Comparison of ENCODE assay signal across 8 cellular contexts in the genomic region with DNA sequence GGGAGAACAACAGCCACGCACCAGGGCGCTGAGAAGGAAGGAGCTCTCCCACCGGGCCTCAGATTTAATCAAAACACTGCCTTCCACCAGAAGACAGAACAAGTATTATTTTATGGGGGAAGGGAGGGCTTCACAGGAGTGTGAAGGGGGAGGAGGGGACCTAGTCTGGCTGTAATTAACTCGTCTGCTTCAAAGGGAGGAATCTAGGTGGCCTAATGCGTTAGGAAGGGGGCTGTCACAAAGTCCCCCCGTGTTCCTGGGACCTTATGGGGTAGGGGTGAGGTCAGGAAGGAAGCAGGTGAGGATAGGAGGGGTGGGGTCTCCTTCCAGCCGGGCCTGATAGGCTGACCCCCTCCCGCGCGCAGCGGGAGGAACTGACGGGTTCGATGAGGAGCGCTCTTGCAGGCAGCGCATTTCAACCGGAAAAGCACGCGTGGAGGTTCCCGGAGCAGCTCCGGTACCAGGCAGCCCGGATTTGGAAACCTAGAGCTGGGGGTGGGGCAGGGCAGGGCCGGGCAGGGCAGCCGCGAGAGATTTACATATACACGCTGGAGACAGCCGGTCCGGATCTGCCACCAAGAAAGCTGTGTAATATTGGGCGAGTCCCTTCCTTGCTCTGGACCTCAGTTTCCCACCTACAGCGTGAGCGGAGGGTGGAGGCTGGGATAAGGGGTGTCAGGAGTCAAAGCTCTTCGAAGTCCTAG. TPM values are rescaled to one million over a fixed set of nuclear protein-coding genes. Genes with fewer than 3 reads are reported as not detected.
DNase-seq lines count a peak whose midpoint lies in the region; ATAC-seq and TF ChIP-seq lines count a peak whose summit lies in the region.

No MANE protein-coding gene starts in this region.

- CTCF ChIA-PET in naive thymus-derived CD4-positive, alpha-beta T cell (lab: Charles Lee): interaction anchor here (1.4 kb wide), 1 partner anchor 153 kb away, joined by 3 read pairs; no protein-coding TSS in a partner anchor

- H3K27ac Mint-ChIP-seq in naive thymus-derived CD4-positive, alpha-beta T cell: peak overlapping the region in 8 of 9 donors; percentile 23 to 87 (median 61)

- intact Hi-C loops in naive thymus-derived CD4-positive, alpha-beta T cell (cut with micrococcal nuclease): loop anchor here (5.0 to 10.0 kb wide), 6 partner anchors 55 to 602 kb away; a partner anchor contains a TSS
- intact Hi-C loops in uterus (cut with DNase I; ENCODE audit: low total_unique reads): loop anchor here (10.0 kb wide), 1 partner anchor 152 kb away; no protein-coding TSS in a partner anchor

- no peaks in the 10 kb centered on the region for H3K9me3 Mint-ChIP-seq in naive thymus-derived CD4-positive, alpha-beta T cell

- H3K4me1 Mint-ChIP-seq in naive thymus-derived CD4-positive, alpha-beta T cell: peaks cover 5 to 39% (median 33%) of the 10 kb centered on the region in 7 donors

- peak overlapping the region; percentile 83 to 96 (median 87) for H3K4me3 Mint-ChIP-seq in naive thymus-derived CD4-positive, alpha-beta T cell

- H3K4me1 ChIP-seq in esophagus (ENCODE audit: control insufficient read depth in 2 of 2, insufficient read depth in 2 of 2, low read length in 1 of 2): peaks cover 9 to 13% of the 10 kb centered on the region in 2 donors
- peaks cover 6 to 18% of the 10 kb centered on the region in 2 donors for H3K4me1 ChIP-seq in naive thymus-derived CD4-positive, alpha-beta T cell (ENCODE audit: control insufficient read depth in 2 of 2, insufficient read depth in 2 of 2, low read length in 2 of 2)
- peaks cover 0 to 8% of the 10 kb centered on the region in 2 donors for H3K4me1 ChIP-seq in uterus

- no peaks in the 10 kb centered on the region for H3K36me3 Mint-ChIP-seq in naive thymus-derived CD4-positive, alpha-beta T cell

- WGBS in esophagus, 2 donors: 2 to 5% methylated on average over 31 of the region's 31 CpGs

- H3K27me3 ChIP-seq in esophagus (ENCODE audit: control insufficient read depth in 1 of 2, insufficient read depth in 2 of 2, low read length in 2 of 2): no peaks in the 10 kb centered on the region
- no peaks in the 10 kb centered on the region for H3K27me3 ChIP-seq in naive thymus-derived CD4-positive, alpha-beta T cell (ENCODE audit: control insufficient read depth in 2 of 2, insufficient read depth in 2 of 2, low read length in 2 of 2)
- H3K27me3 ChIP-seq in uterus: no peaks in the 10 kb centered on the region

- H3K36me3 ChIP-seq in esophagus (ENCODE audit: control insufficient read depth in 2 of 2, insufficient read depth in 2 of 2, low read length in 1 of 2): peaks cover 0 to 4% of the 10 kb centered on the region in 2 donors
- H3K36me3 ChIP-seq in naive thymus-derived CD4-positive, alpha-beta T cell (ENCODE audit: control insufficient read depth in 2 of 3, insufficient read depth in 3 of 3, low read length in 3 of 3): peaks cover 0 to 3% (median 0%) of the 10 kb centered on the region in 3 experiments
- no peaks in the 10 kb centered on the region for H3K36me3 ChIP-seq in uterus

- POLR2A ChIA-PET in naive thymus-derived CD4-positive, alpha-beta T cell (lab: Charles Lee): no interaction called here

- TF ChIP-seq POLR2A in uterus (IDR thresholded peaks at IDR 0.05): no peak

- H3K27ac ChIP-seq in esophagus (ENCODE audit: low read depth in 2 of 2, low read length in 1 of 2): peak overlapping the region; percentile 89 to 96
- H3K27ac ChIP-seq in naive thymus-derived CD4-positive, alpha-beta T cell (ENCODE audit: low read depth, low read length): no peak overlapping the region
- peak overlapping the region; percentile 77 to 80 for H3K27ac ChIP-seq in uterus

- peaks cover 0 to 58% (median 0%) of the 10 kb centered on the region in 5 donors for H3K27me3 Mint-ChIP-seq in naive thymus-derived CD4-positive, alpha-beta T cell

- DNase-seq in NCI-H345 (lab: John Stamatoyannopoulos, UW): peak; percentile 40
- no peak for DNase-seq in NCI-H345 treated with DMSO at 0.1 percent for 48 hours (lab: John Stamatoyannopoulos, UW; ENCODE audit: unreplicated experiment)
- peak; percentile 31 to 37 for DNase-seq in activated CD4-positive, alpha-beta T cell treated with anti-CD3 and anti-CD28 coated beads, Interleukin-2, amount 50 U/mL, for 48 hours
- DNase-seq in naive thymus-derived CD4-positive, alpha-beta T cell: peak in 7 of 9 donors; percentile 10 to 30 (median 22)
- DNase-seq in uterus: peak; percentile 46 to 58

- H3K4me3 ChIP-seq in esophagus (ENCODE audit: low read depth in 1 of 2, low read length in 2 of 2): peak overlapping the region; percentile 65 to 85
- H3K4me3 ChIP-seq in naive thymus-derived CD4-positive, alpha-beta T cell (ENCODE audit: low read length): peak overlapping the region; percentile 54
- peak overlapping the region; percentile 54 to 63 for H3K4me3 ChIP-seq in uterus

- no peak for TF ChIP-seq CTCF in uterus (IDR thresholded peaks at IDR 0.05)

- H3K9me3 ChIP-seq in esophagus (ENCODE audit: control insufficient read depth in 2 of 2, insufficient read depth in 1 of 2, low read depth in 1 of 2, low read length in 1 of 2) (no peaks in the 10 kb centered on the region), uterus (no peaks in the 10 kb centered on the region)
- no peaks in the 10 kb centered on the region for H3K9me3 ChIP-seq in naive thymus-derived CD4-positive, alpha-beta T cell (ENCODE audit: control insufficient read depth in 2 of 3, low read length in 3 of 3)

- ATAC-seq in naive thymus-derived CD4-positive, alpha-beta T cell: no peak
- ATAC-seq in HG03175 (IDR thresholded peaks at IDR 0.05; ENCODE audit: unreplicated experiment) (no peak), HG02588 (IDR thresholded peaks at IDR 0.05; ENCODE audit: unreplicated experiment) (no peak)

RNA-seq across cellular contexts. Expression of a gene that starts 2.0 kb away (rescaled TPM):
- polyA plus RNA-seq in esophagus: 10 to 100 TPM; 14.7 to 15.7 TPM
- total RNA-seq in naive thymus-derived CD4-positive, alpha-beta T cell: 1 to 10 TPM in 2 of 5 experiments, under 1 TPM in 3; 0.29 to 2.0 (median 0.81) TPM
- under 1 TPM; 0.15 to 0.22 TPM for polyA plus RNA-seq in naive thymus-derived CD4-positive, alpha-beta T cell
- total RNA-seq in uterus: 10 to 100 TPM in 1 of 4 donors, 1 to 10 TPM in 3; 3.5 to 19.6 (median 7.3) TPM
